8 cellular contexts compared by ENCODE assay signal in genomic region chr6:10411915-10412164, GRCh38. TPM values are rescaled to one million over a fixed set of nuclear protein-coding genes. Genes with fewer than 3 reads are reported as not detected.
DNase-seq lines count a peak whose midpoint lies in the region; ATAC-seq, FAIRE-seq and TF ChIP-seq lines count a peak whose summit lies in the region.

No MANE protein-coding gene starts in this region.

- POLR2A ChIA-PET in IMR-90 (lab: Charles Lee; ENCODE audit: unreplicated experiment), result interaction anchor here (0.6 kb wide), 1 partner anchor 15 kb away, joined by 4 read pairs; no protein-coding TSS in a partner anchor
- POLR2A ChIA-PET in naive thymus-derived CD4-positive, alpha-beta T cell (lab: Charles Lee), result no interaction called here

- H3K27ac ChIP-seq in IMR-90 (ENCODE audit: insufficient read depth, low read length), result peak overlapping the region; percentile 22
- H3K27ac ChIP-seq in naive thymus-derived CD4-positive, alpha-beta T cell (ENCODE audit: low read depth, low read length), result no peak overlapping the region

- H3K79me1 ChIP-seq in IMR-90 (ENCODE audit: low read depth in 1 of 2, low read length in 2 of 2), result no peaks in the 10 kb centered on the region

- peaks cover 7 to 85% (median 42%) of the 10 kb centered on the region in 11 donors for H3K9me3 Mint-ChIP-seq in naive thymus-derived CD4-positive, alpha-beta T cell

- peaks cover 0 to 31% (median 19%) of the 10 kb centered on the region in 5 donors for H3K36me3 Mint-ChIP-seq in naive thymus-derived CD4-positive, alpha-beta T cell

- H4K91ac ChIP-seq in IMR-90 (ENCODE audit: insufficient read depth, low read depth, low read length), result no peak overlapping the region

- peak overlapping the region; percentile 20; the same call in 1 of the 2 replicates for H3K4ac ChIP-seq in IMR-90 (ENCODE audit: low read depth, low read length)

- H3K27ac Mint-ChIP-seq in naive thymus-derived CD4-positive, alpha-beta T cell, result peak overlapping the region; percentile 38 to 91 (median 80)

- H2BK5ac ChIP-seq in IMR-90 (ENCODE audit: low read depth, low read length, poor library complexity, severe bottlenecking), result peak overlapping the region; percentile 11

- no peak overlapping the region for H2AK5ac ChIP-seq in IMR-90 (ENCODE audit: low read depth, low read length)

- H2BK20ac ChIP-seq in IMR-90 (ENCODE audit: low read depth, low read length), result no peak overlapping the region

- no peaks in the 10 kb centered on the region for H3K9me1 ChIP-seq in IMR-90 (ENCODE audit: insufficient read depth, low read length)

- H3K4me3 ChIP-seq in IMR-90 (ENCODE audit: insufficient read depth, low read depth, low read length), result peak overlapping the region; percentile 67
- peak overlapping the region; percentile 68 for H3K4me3 ChIP-seq in naive thymus-derived CD4-positive, alpha-beta T cell (ENCODE audit: low read length)

- dilution Hi-C loops in IMR-90 (cut with HindIII; ENCODE audit: low sequenced_read_pairs, unreplicated experiment), result no loop called here

- DNase-seq in IMR-90 (no peak), dermis blood vessel endothelial cell (peak; percentile 67), MV-4-11 (lab: John Stamatoyannopoulos, UW) (no peak), H54 (ENCODE audit: insufficient read length, low spot score) (no peak)
- DNase-seq in naive thymus-derived CD4-positive, alpha-beta T cell, result no peak
- DNase-seq in activated CD4-positive, alpha-beta T cell treated with anti-CD3 and anti-CD28 coated beads, Interleukin-2, amount 50 U/mL, for 4 hours, result no peak

- H3K27me3 ChIP-seq in IMR-90 (ENCODE audit: control insufficient read depth, insufficient read depth, low read length), result peaks cover 71% of the 10 kb centered on the region
- peaks cover 32 to 48% of the 10 kb centered on the region in 2 donors for H3K27me3 ChIP-seq in naive thymus-derived CD4-positive, alpha-beta T cell (ENCODE audit: control insufficient read depth in 2 of 2, insufficient read depth in 2 of 2, low read length in 2 of 2)

- H2BK120ac ChIP-seq in IMR-90 (ENCODE audit: low read depth, low read length), result 0 out of 2 replicates have a peak overlapping the region, but pooled peaks have one; percentile 34

- no peaks in the 10 kb centered on the region for H4K20me1 ChIP-seq in IMR-90 (ENCODE audit: insufficient read depth, low read length)

- peak overlapping the region; percentile 83 for H3K4me2 ChIP-seq in IMR-90 (ENCODE audit: low read depth, low read length)

- peak overlapping the region; percentile 88 to 98 (median 96) for H3K4me3 Mint-ChIP-seq in naive thymus-derived CD4-positive, alpha-beta T cell

- no peak for FAIRE-seq in H54 (lab: Jason Lieb, UNC)

- H3K9me3 ChIP-seq in IMR-90 (ENCODE audit: control insufficient read depth, insufficient read depth, low read length), result no peaks in the 10 kb centered on the region
- peaks cover 0 to 50% (median 0%) of the 10 kb centered on the region in 3 experiments for H3K9me3 ChIP-seq in naive thymus-derived CD4-positive, alpha-beta T cell (ENCODE audit: control insufficient read depth in 2 of 3, low read length in 3 of 3)

- TSS peak; percentile 86 for BruUV-seq in IMR-90 (replicated peaks; lab: Mats Ljungman, UMichigan)

- in situ Hi-C loops in IMR-90 (cut with MboI; ENCODE audit: low sequenced_read_pairs), result loop anchor here (25.0 kb wide), 2 partner anchors 875 to 1975 kb away; partner anchors contain the start of gene SLC35B3

- H3K27me3 Mint-ChIP-seq in naive thymus-derived CD4-positive, alpha-beta T cell, result peaks cover 88 to 95% (median 91%) of the 10 kb centered on the region in 5 donors

- TF ChIP-seq POLR2A in IMR-90 (IDR thresholded peaks at IDR 0.05; ENCODE audit: low read depth, low read length), result no peak
- TF ChIP-seq POLR2A in H54 (IDR thresholded peaks at IDR 0.05; ENCODE audit: low read depth, low read length), result no peak

- no peak overlapping the region for H4K5ac ChIP-seq in IMR-90 (ENCODE audit: low read depth, low read length)

- 3% methylated on average over 8 of the region's 18 CpGs; no CpG with 5 or more reads in 1 of the 2 experiments for WGBS in IMR-90 (ENCODE audit: extremely low coverage in 2 of 2, insufficient read length in 1 of 2), 2 experiments

- no peak overlapping the region for H2BK15ac ChIP-seq in IMR-90 (ENCODE audit: low read depth, low read length)

- H4K8ac ChIP-seq in IMR-90 (ENCODE audit: low read depth in 2 of 2, low read length in 2 of 2), result peak overlapping the region in 1 of 2 experiments; percentile 27; a peak in 1 of 4 replicates

- H3K4me1 ChIP-seq in IMR-90 (ENCODE audit: control insufficient read depth, insufficient read depth, low read length), result no peaks in the 10 kb centered on the region; the same call in 1 of the 2 replicates
- H3K4me1 ChIP-seq in naive thymus-derived CD4-positive, alpha-beta T cell (ENCODE audit: control insufficient read depth in 2 of 2, insufficient read depth in 2 of 2, low read length in 2 of 2), result peaks cover 8 to 36% of the 10 kb centered on the region in 2 donors

- ATAC-seq in GM18498 (IDR thresholded peaks at IDR 0.05; ENCODE audit: unreplicated experiment) (peak; percentile 1), IMR-90 (ENCODE audit: low read depth) (no peak; the same call in 1 of the 2 replicates), GM18873 (IDR thresholded peaks at IDR 0.05; ENCODE audit: low FRiP score, unreplicated experiment) (no peak)
- ATAC-seq in naive thymus-derived CD4-positive, alpha-beta T cell, result peak; percentile 15

- CTCF ChIA-PET in IMR-90 (lab: Yijun Ruan, JAX), result no interaction called here
- CTCF ChIA-PET in naive thymus-derived CD4-positive, alpha-beta T cell (lab: Charles Lee), result no interaction called here

- H3K18ac ChIP-seq in IMR-90 (ENCODE audit: low read depth, low read length), result no peak overlapping the region

- no peak for TF ChIP-seq CTCF in IMR-90 (conservative IDR thresholded peaks at IDR 0.05; ENCODE audit: low read depth, low read length)

- H2AFZ ChIP-seq in IMR-90 (replicated peaks; ENCODE audit: low read length, poor library complexity), result peak overlapping the region; percentile 64

- H3K36me3 ChIP-seq in IMR-90 (ENCODE audit: control insufficient read depth, insufficient read depth, low read length), result peaks cover 3% of the 10 kb centered on the region; the same call in 1 of the 2 replicates
- H3K36me3 ChIP-seq in naive thymus-derived CD4-positive, alpha-beta T cell (ENCODE audit: control insufficient read depth in 2 of 3, insufficient read depth in 3 of 3, low read length in 3 of 3), result no peaks in the 10 kb centered on the region

- peak overlapping the region; percentile 81 for H3K23ac ChIP-seq in IMR-90 (ENCODE audit: low read depth, low read length)

- H3K14ac ChIP-seq in IMR-90 (replicated peaks; ENCODE audit: low read depth, low read length), result peak overlapping the region; percentile 31

- TF ChIP-seq RAD21 in IMR-90 (IDR thresholded peaks at IDR 0.05; ENCODE audit: low read length), result no peak

- peaks cover 34 to 59% (median 44%) of the 10 kb centered on the region in 7 donors for H3K4me1 Mint-ChIP-seq in naive thymus-derived CD4-positive, alpha-beta T cell

- H2AK9ac ChIP-seq in IMR-90 (replicated peaks; ENCODE audit: low read depth, low read length, poor library complexity), result peak overlapping the region; percentile 44

- H3K56ac ChIP-seq in IMR-90 (ENCODE audit: extremely low read depth, insufficient read depth, low read length), result peak overlapping the region; percentile 24; the same call in 1 of the 2 replicates

- peak overlapping the region; percentile 41 for H3K9ac ChIP-seq in IMR-90 (ENCODE audit: low read depth, low read length)

- intact Hi-C loops in IMR-90 (cut with micrococcal nuclease), result loop anchor here (5.0 to 10.0 kb wide), 8 partner anchors 155 to 1430 kb away; no protein-coding TSS in a partner anchor
- intact Hi-C loops in naive thymus-derived CD4-positive, alpha-beta T cell (cut with micrococcal nuclease), result loop anchor here (1.0 to 10.0 kb wide), 6 partner anchors 8 to 1977 kb away; partner anchors contain the start of genes C6orf52 (in 1 of the 2), GCM2 (in 1 of the 2), PAK1IP1 (in 1 of the 2) and SLC35B3 (in 1 of the 2)

TF ChIP-seq in IMR-90, 13 proteins besides CTCF, POLR2A, EP300 and RAD21:
- TF ChIP-seq USF2 (IDR thresholded peaks at IDR 0.05; ENCODE audit: low read depth, low read length), result no peak
- TF ChIP-seq NFE2L2 (IDR thresholded peaks at IDR 0.05; ENCODE audit: low read depth, low read length), result no peak
- TF ChIP-seq CEBPB (IDR thresholded peaks at IDR 0.05; ENCODE audit: low read depth, low read length), result no peak
- no peak for TF ChIP-seq MXI1 (IDR thresholded peaks at IDR 0.05; ENCODE audit: borderline replicate concordance, low read depth, low read length)
- no peak for TF ChIP-seq MAZ (IDR thresholded peaks at IDR 0.05; ENCODE audit: borderline replicate concordance, low read depth, low read length)
- no peak for TF ChIP-seq SMC3 (IDR thresholded peaks at IDR 0.05; ENCODE audit: low read depth, low read length)
- TF ChIP-seq FOS (IDR thresholded peaks at IDR 0.05; ENCODE audit: low read depth, low read length), result no peak
- no peak for TF ChIP-seq RFX5 (IDR thresholded peaks at IDR 0.05; ENCODE audit: low read depth, low read length)
- TF ChIP-seq MAFK (IDR thresholded peaks at IDR 0.05; ENCODE audit: low read depth, low read length), result no peak
- no peak for TF ChIP-seq ELK1 (IDR thresholded peaks at IDR 0.05; ENCODE audit: borderline replicate concordance, low read depth, low read length)
- no peak for TF ChIP-seq RCOR1 (IDR thresholded peaks at IDR 0.05; ENCODE audit: insufficient replicate concordance, low read length)

RNA-seq across cellular contexts. Expression of gene TFAP2A, which starts 3.0 kb away (rescaled TPM):
- total RNA-seq in IMR-90 (2012; rRNA removed), result 0.72 and 1.1 TPM in 2 replicates
- 7.1 and 8.6 TPM in 2 replicates for polyA plus RNA-seq in IMR-90 (2012; rRNA removed)
- 5.0 and 6.4 TPM in 2 replicates for polyA plus RNA-seq in IMR-90 (2012; cell fraction: cytosol; rRNA removed)
- 13.4 and 17.5 TPM in 2 replicates for polyA plus RNA-seq in IMR-90 (2012; cell fraction: nucleus; rRNA removed; ENCODE audit: low replicate concordance)
- total RNA-seq in dermis blood vessel endothelial cell, result under 0.01 and 0.05 TPM in 2 replicates
- not detected for total RNA-seq in naive thymus-derived CD4-positive, alpha-beta T cell
- polyA plus RNA-seq in naive thymus-derived CD4-positive, alpha-beta T cell, result not detected

Comparison
In these comparisons a context has a peak if more than half of its experiments do, and no peak if none do; other contexts are left out.
1. ATAC-seq: peak in GM18498 (single experiment) and naive thymus-derived CD4-positive, alpha-beta T cell (single experiment); none in IMR-90 (single experiment) and GM18873 (single experiment).